In genomic region chr1:234774971-234775370, GRCh38 we compare ENCODE assay signal across 15 cellular contexts.
DNase-seq lines count a peak whose midpoint lies in the region; TF ChIP-seq lines count a peak whose summit lies in the region.
"Had no signal": no experiment of that assay in that cellular context is flagged by ENCODE, and none has a peak within 500 bp of the region (broad histone marks: within the 10 kb centered on the region; RNA-seq: fewer than 3 reads in every experiment).

No MANE protein-coding gene starts in this region.

- DNase-seq in T-helper 1 cell (no peak), Kasumi-1 (lab: John Stamatoyannopoulos, UW) (peak; percentile 90 to 93), brain microvascular endothelial cell (peak; percentile 59), osteoblast (ENCODE audit: insufficient read length, low spot score, missing footprints) (peak; percentile 41), BE2C (no peak), hepatic stellate cell (ENCODE audit: low spot score) (no peak), GM10248 (ENCODE audit: extremely low spot score) (no peak)
- DNase-seq: activated CD4-positive, alpha-beta T cell treated with anti-CD3 and anti-CD28 coated beads, Interleukin-2, amount 50 U/mL, for 1 hour; Caco-2; central memory CD4-positive, alpha-beta T cell; hypothalamus; NCI-H1105 had no signal

- H3K36me3 ChIP-seq in brain microvascular endothelial cell (replicated peaks) (no peaks in the 10 kb centered on the region), osteoblast (ENCODE audit: insufficient read depth, low read length) (no peaks in the 10 kb centered on the region), BE2C (no peaks in the 10 kb centered on the region)

- H3K4me3 Mint-ChIP-seq in T-helper 1 cell treated with Interleukin-12 subunit alpha and Interleukin-12 subunit beta and Interleukin-4 antibody, amounts not matched to agents 30 μg/mL and 1 μg/mL, for 36 hours: no peak overlapping the region
- H3K4me3 Mint-ChIP-seq: neural crest cell had no signal

- POLR2A ChIA-PET in GM10248 (lab: Yijun Ruan, JAX): no interaction called here

- H2AFZ ChIP-seq in osteoblast (ENCODE audit: low read length): no peak overlapping the region

- peaks cover 4% of the 10 kb centered on the region for H3K9me3 Mint-ChIP-seq in T-helper 1 cell treated with Interleukin-12 subunit alpha and Interleukin-12 subunit beta and Interleukin-4 antibody, amounts not matched to agents 30 μg/mL and 1 μg/mL, for 36 hours
- H3K9me3 Mint-ChIP-seq: neural crest cell had no signal

- H3K4me1 ChIP-seq in osteoblast (ENCODE audit: insufficient read depth, low read length) (peaks cover 18% of the 10 kb centered on the region), BE2C (peaks cover 14% of the 10 kb centered on the region)

- no peaks in the 10 kb centered on the region for H4K20me1 ChIP-seq in osteoblast (ENCODE audit: insufficient read depth, low read length)

- TF ChIP-seq CTCF in brain microvascular endothelial cell (IDR thresholded peaks at IDR 0.05; ENCODE audit: low read depth, low read length, missing control alignments): no peak
- TF ChIP-seq CTCF in osteoblast (IDR thresholded peaks at IDR 0.05; ENCODE audit: extremely low read depth, low read depth, low read length): no peak
- no peak for TF ChIP-seq CTCF in BE2C (IDR thresholded peaks at IDR 0.05; ENCODE audit: low read depth, low read length)
- no peak for TF ChIP-seq CTCF in GM10248 (IDR thresholded peaks at IDR 0.05; ENCODE audit: control extremely low read depth, extremely low read depth, low read depth, missing control alignments)

- peaks cover 32% of the 10 kb centered on the region for H3K4me1 Mint-ChIP-seq in T-helper 1 cell treated with Interleukin-12 subunit alpha and Interleukin-12 subunit beta and Interleukin-4 antibody, amounts not matched to agents 30 μg/mL and 1 μg/mL, for 36 hours (ENCODE audit: low read depth)

- H3K27me3 ChIP-seq in brain microvascular endothelial cell (replicated peaks): peaks cover 29% of the 10 kb centered on the region
- peaks cover 30% of the 10 kb centered on the region for H3K27me3 ChIP-seq in osteoblast (ENCODE audit: insufficient read depth, low read length)
- H3K27me3 ChIP-seq in BE2C: no peaks in the 10 kb centered on the region

- H3K9me3 ChIP-seq in osteoblast (ENCODE audit: low read depth, low read length) (no peaks in the 10 kb centered on the region), BE2C (no peaks in the 10 kb centered on the region)
- H3K9me3 ChIP-seq: Caco-2 had no signal

- H3K36me3 Mint-ChIP-seq in T-helper 1 cell treated with Interleukin-12 subunit alpha and Interleukin-12 subunit beta and Interleukin-4 antibody, amounts not matched to agents 30 μg/mL and 1 μg/mL, for 36 hours (ENCODE audit: low read depth): peaks cover 19% of the 10 kb centered on the region

- H3K4me2 ChIP-seq in osteoblast (ENCODE audit: insufficient read depth, low read length): no peak overlapping the region

- H3K27me3 Mint-ChIP-seq in T-helper 1 cell treated with Interleukin-12 subunit alpha and Interleukin-12 subunit beta and Interleukin-4 antibody, amounts not matched to agents 30 μg/mL and 1 μg/mL, for 36 hours (ENCODE audit: low read depth): no peaks in the 10 kb centered on the region

- in situ Hi-C loops in brain microvascular endothelial cell (cut with HindIII; ENCODE audit: low pct_ligation_motif_present, low sequenced_read_pairs): no loop called here

- H3K27ac ChIP-seq in brain microvascular endothelial cell (no peak overlapping the region), osteoblast (ENCODE audit: low read depth, low read length) (no peak overlapping the region)
- H3K27ac ChIP-seq: epithelial cell of prostate had no signal

- no peaks in the 10 kb centered on the region for H3K79me2 ChIP-seq in osteoblast (ENCODE audit: insufficient read depth, low read length)

- no peak overlapping the region for H3K4me3 ChIP-seq in brain microvascular endothelial cell (ENCODE audit: low read depth, low read length)
- no peak overlapping the region for H3K4me3 ChIP-seq in osteoblast (ENCODE audit: insufficient read depth, low read length)
- no peak overlapping the region for H3K4me3 ChIP-seq in BE2C (ENCODE audit: low read depth, low read length)

- peak overlapping the region; percentile 8 for H3K27ac Mint-ChIP-seq in T-helper 1 cell treated with Interleukin-12 subunit alpha and Interleukin-12 subunit beta and Interleukin-4 antibody, amounts not matched to agents 30 μg/mL and 1 μg/mL, for 36 hours

- CTCF ChIA-PET in GM10248 (lab: Yijun Ruan, JAX): interaction anchor here (0.9 to 1.1 kb wide), 2 partner anchors 275 to 309 kb away, joined by 3 read pairs; no protein-coding TSS in a partner anchor

Comparison
In these comparisons a context has a peak if more than half of its experiments do, and no peak if none do; other contexts are left out.
1. DNase-seq: peak in Kasumi-1 (2 of 2), brain microvascular endothelial cell (single experiment) and osteoblast (single experiment); none in T-helper 1 cell (0 of 5), BE2C (single experiment), hepatic stellate cell (single experiment) and GM10248 (single experiment).